ENCODE assay signal across 14 cellular contexts in the genomic region with DNA sequence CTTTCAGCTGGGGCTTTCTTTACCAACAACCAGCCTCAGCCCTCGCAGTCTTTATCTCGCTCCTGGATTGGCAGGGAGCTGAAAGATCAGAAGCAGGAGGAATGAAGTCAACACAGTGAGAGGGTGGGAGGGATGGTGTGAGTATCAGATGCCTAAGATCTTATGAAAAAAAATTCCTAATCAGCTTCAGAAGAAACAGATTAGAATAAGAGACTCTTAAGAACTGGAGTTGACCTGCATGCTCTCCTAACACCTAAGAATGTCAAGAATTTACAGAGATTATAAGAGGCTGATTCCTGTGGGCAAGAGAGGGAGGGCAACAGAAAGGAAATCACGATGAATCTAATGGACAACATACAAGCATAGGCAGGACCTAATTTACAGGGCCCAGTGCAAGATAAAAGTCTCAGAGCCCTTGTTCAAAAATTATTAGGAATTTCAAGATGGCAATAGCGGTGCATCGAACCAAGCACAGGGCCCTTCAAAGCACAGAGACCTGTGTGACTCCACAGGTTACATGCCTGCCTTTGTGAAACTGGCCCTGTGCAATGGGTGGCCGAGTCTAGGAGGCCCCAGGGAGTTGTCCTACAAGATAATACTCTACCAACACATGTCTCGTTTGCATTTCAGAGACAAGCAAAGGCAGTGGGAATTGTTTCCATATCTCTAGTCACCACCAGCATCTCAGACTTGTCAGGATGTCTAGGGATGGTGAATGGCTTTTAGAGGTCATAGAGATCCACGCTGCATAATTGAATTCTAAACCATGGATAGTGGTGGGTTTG.
DNase-seq lines count a peak whose midpoint lies in the region; ATAC-seq and TF ChIP-seq lines count a peak whose summit lies in the region.
"Had no signal": no experiment of that assay in that cellular context is flagged by ENCODE, and none has a peak within 500 bp of the region (broad histone marks: within the 10 kb centered on the region; RNA-seq: fewer than 3 reads in every experiment).

No MANE protein-coding gene starts in this region.

- no peaks in the 10 kb centered on the region for H3K36me3 ChIP-seq in mesenchymal stem cell (ENCODE audit: control insufficient read depth in 1 of 2, insufficient read depth in 2 of 2, low read depth in 1 of 2, low read length in 2 of 2)
- H3K36me3 ChIP-seq: esophagus squamous epithelium had no signal

- H3K4me3 ChIP-seq in astrocyte of the spinal cord (ENCODE audit: low read depth, low read length): no peak overlapping the region
- no peak overlapping the region for H3K4me3 ChIP-seq in mesenchymal stem cell (ENCODE audit: insufficient read depth in 1 of 2, low read depth in 1 of 2, low read length in 2 of 2)
- H3K4me3 ChIP-seq: A549, esophagus squamous epithelium had no signal

- no peak overlapping the region for H2BK120ac ChIP-seq in mesenchymal stem cell (ENCODE audit: low read depth, low read length)

- H3K27me3 ChIP-seq in mesenchymal stem cell (ENCODE audit: control insufficient read depth in 1 of 2, insufficient read depth in 1 of 2, low read length in 2 of 2): peaks cover 0 to 29% of the 10 kb centered on the region in 2 experiments
- H3K27me3 ChIP-seq: esophagus squamous epithelium had no signal

- peak overlapping the region in 1 of 2 experiments; percentile 55 for H2BK12ac ChIP-seq in mesenchymal stem cell (ENCODE audit: low read length in 2 of 2)

- H2AFZ ChIP-seq in mesenchymal stem cell (ENCODE audit: low read depth, low read length): no peak overlapping the region

- peaks cover 2% of the 10 kb centered on the region for H3K9me3 Mint-ChIP-seq in glutamatergic neuron (ENCODE audit: unreplicated experiment)
- H3K9me3 Mint-ChIP-seq: naive thymus-derived CD8-positive, alpha-beta T cell had no signal

- no peaks in the 10 kb centered on the region for H3K36me3 Mint-ChIP-seq in glutamatergic neuron (ENCODE audit: unreplicated experiment)
- H3K36me3 Mint-ChIP-seq: naive thymus-derived CD8-positive, alpha-beta T cell had no signal

- no peaks in the 10 kb centered on the region for H3K27me3 Mint-ChIP-seq in glutamatergic neuron (ENCODE audit: unreplicated experiment)

- TF ChIP-seq CTCF in astrocyte of the spinal cord (IDR thresholded peaks at IDR 0.05; ENCODE audit: low read depth, low read length) (no peak), RWPE1 (conservative IDR thresholded peaks at IDR 0.05; ENCODE audit: low read depth) (no peak), glutamatergic neuron (IDR thresholded peaks at IDR 0.05; ENCODE audit: partially characterized antibody, unreplicated experiment) (no peak)

- peak overlapping the region; percentile 62 for H3K27ac ChIP-seq in mesenchymal stem cell (ENCODE audit: low read length, poor library complexity, severe bottlenecking)
- H3K27ac ChIP-seq in RWPE1: no peak overlapping the region
- H3K27ac ChIP-seq: A549, esophagus squamous epithelium had no signal

- no peaks in the 10 kb centered on the region for H3K79me1 ChIP-seq in mesenchymal stem cell (replicated peaks; ENCODE audit: low read length, poor library complexity, severe bottlenecking)

- H3K27ac Mint-ChIP-seq in glutamatergic neuron (ENCODE audit: unreplicated experiment): no peak overlapping the region
- H3K27ac Mint-ChIP-seq: naive thymus-derived CD8-positive, alpha-beta T cell had no signal

- H4K8ac ChIP-seq in mesenchymal stem cell (ENCODE audit: low read length): no peak overlapping the region

- H3K4me2 ChIP-seq in mesenchymal stem cell (ENCODE audit: low read length, poor library complexity, severe bottlenecking): peak overlapping the region; percentile 27
- H3K4me2 ChIP-seq: A549 had no signal

- CTCF ChIA-PET in RWPE1 (lab: Yijun Ruan, JAX): no interaction called here

- H3K4ac ChIP-seq in mesenchymal stem cell (ENCODE audit: low read depth in 1 of 2, low read length in 2 of 2): no peak overlapping the region

- H3K4me3 Mint-ChIP-seq in glutamatergic neuron (ENCODE audit: unreplicated experiment): no peak overlapping the region
- H3K4me3 Mint-ChIP-seq: naive thymus-derived CD8-positive, alpha-beta T cell had no signal

- DNase-seq in A172 (ENCODE audit: low spot score): peak; percentile 88
- peak; percentile 26 for DNase-seq in LHCN-M2 (ENCODE audit: low read depth)
- DNase-seq in astrocyte of the spinal cord (ENCODE audit: low read depth, low spot score): peak; percentile 36
- DNase-seq in mesenchymal stem cell: peak; percentile 15
- no peak for DNase-seq in RWPE1 (ENCODE audit: low spot score)
- DNase-seq in glutamatergic neuron: no peak
- DNase-seq: activated CD4-positive, alpha-beta T cell treated with anti-CD3 and anti-CD28 coated beads, Interleukin-2, amount 50 U/mL, for 4 hours; activated naive CD4-positive, alpha-beta T cell treated with Interleukin-2 at 50 U/mL for 16 hours; esophagus squamous epithelium; naive thymus-derived CD8-positive, alpha-beta T cell had no signal

- H3K14ac ChIP-seq in mesenchymal stem cell (ENCODE audit: low read length in 2 of 2): no peak overlapping the region

- no peak overlapping the region for H2BK15ac ChIP-seq in mesenchymal stem cell (ENCODE audit: low read depth, poor library complexity, severe bottlenecking)

- H3K4me1 ChIP-seq in mesenchymal stem cell (ENCODE audit: control insufficient read depth, insufficient read depth, low read depth, low read length): peaks cover 15% of the 10 kb centered on the region
- H3K4me1 ChIP-seq: A549 had no signal

- H2BK5ac ChIP-seq in mesenchymal stem cell (ENCODE audit: low read depth, low read length, poor library complexity, severe bottlenecking): no peak overlapping the region

- peak overlapping the region in 1 of 2 experiments; percentile 17 for H3K18ac ChIP-seq in mesenchymal stem cell (ENCODE audit: low read depth in 1 of 2, low read length in 2 of 2)

- H4K91ac ChIP-seq in mesenchymal stem cell (ENCODE audit: low read length): no peak overlapping the region

- peaks cover 2% of the 10 kb centered on the region for H3K9me3 ChIP-seq in mesenchymal stem cell (ENCODE audit: control insufficient read depth, low read length)
- H3K9me3 ChIP-seq: A549, esophagus squamous epithelium had no signal

- 74% methylated on average over 6 of the region's 8 CpGs for WGBS in mesenchymal stem cell

- H3K23ac ChIP-seq in mesenchymal stem cell (ENCODE audit: low read length in 2 of 2): peak overlapping the region in 1 of 2 experiments; percentile 74

- peak overlapping the region; percentile 27 for H3K9ac ChIP-seq in mesenchymal stem cell (ENCODE audit: low read length)

- ATAC-seq in HG03521 (IDR thresholded peaks at IDR 0.05; ENCODE audit: unreplicated experiment): no peak
- no peak for ATAC-seq in HG03378 (IDR thresholded peaks at IDR 0.05; ENCODE audit: unreplicated experiment)
- ATAC-seq: A549; HepG2; naive thymus-derived CD8-positive, alpha-beta T cell had no signal

- POLR2A ChIA-PET in RWPE1 (lab: Yijun Ruan, JAX; ENCODE audit: low non-redundant PET): no interaction called here

- in situ Hi-C loops in astrocyte of the spinal cord (cut with HindIII; ENCODE audit: low sequenced_read_pairs): no loop called here

- no peaks in the 10 kb centered on the region for H3K4me1 Mint-ChIP-seq in glutamatergic neuron (ENCODE audit: low read depth, unreplicated experiment)

- H2AK5ac ChIP-seq in mesenchymal stem cell (ENCODE audit: low read length, severe bottlenecking): peak overlapping the region; percentile 89

Comparison
In these comparisons a context has a peak if more than half of its experiments do, and no peak if none do; other contexts are left out.
1. DNase-seq: peak in A172 (single experiment), LHCN-M2 (single experiment), astrocyte of the spinal cord (single experiment) and mesenchymal stem cell (single experiment); none in RWPE1 (single experiment) and glutamatergic neuron (single experiment).